ENCODE assay signal across 1 cellular context in genomic region chr3:12817341-12817705, GRCh38.
TF ChIP-seq lines count a peak whose summit lies in the region.

No MANE protein-coding gene starts in this region.

TF ChIP-seq in SK-N-SH, 30 proteins besides CTCF, POLR2A, EP300 and RAD21 (continued from another document):
- TF ChIP-seq ZBTB33 (IDR thresholded peaks at IDR 0.05; ENCODE audit: borderline replicate concordance, low read depth) (no peak), IRF3 (IDR thresholded peaks at IDR 0.05; ENCODE audit: low read depth, low read length) (no peak), MEF2A (IDR thresholded peaks at IDR 0.05; ENCODE audit: borderline replicate concordance, low read depth) (no peak), MXI1 (IDR thresholded peaks at IDR 0.05; ENCODE audit: low read depth, low read length) (no peak), REST (IDR thresholded peaks at IDR 0.05; ENCODE audit: low read depth, low read length) (no peak)
TF ChIP-seq in SK-N-SH: peak in this region for 0.
